Comparison of ENCODE assay signal across 21 cellular contexts in genomic region chr4:151660676-151661075, GRCh38.
"Had no signal": no experiment of that assay in that cellular context is flagged by ENCODE, and none has a peak within 500 bp of the region (broad histone marks: within the 10 kb centered on the region; RNA-seq: fewer than 3 reads in every experiment).

No MANE protein-coding gene starts in this region.

- H3K27ac ChIP-seq: heart right ventricle, left ventricle myocardium inferior, lower lobe of right lung, right atrium auricular region, thoracic aorta had no signal

- H3K4me3 Mint-ChIP-seq: dendritic cell treated with granulocyte-macrophage colony-stimulating factor and Interleukin-4, amounts not matched to agents 40 ng/mL and 50 ng/mL, for 4 days; memory B cell; mesothelial cell of epicardium; natural killer cell; neural crest cell; stimulated activated naive B cell treated with anti-CD40 and anti-IgM and Interleukin-4, amounts not matched to agents 10 μg/mL and 1 μg/mL and 100 μg/mL, for 72 hours; stimulated activated naive CD8-positive, alpha-beta T cell treated with anti-CD3 and anti-CD28 coated beads, Interleukin-15, amount 100 ng/mL, for 72 hours; type B pancreatic cell had no signal

- DNase-seq: erythroblast; foreskin melanocyte; heart right ventricle; islet precursor cell; left cardiac atrium; left ventricle myocardium inferior; lower lobe of right lung; natural killer cell; sigmoid colon; stimulated activated CD4-positive, alpha-beta T cell treated with anti-CD3 and anti-CD28 coated beads, Interleukin-2, amount 100 ng/mL, for 24 hours; stimulated activated CD4-positive, alpha-beta T cell treated with anti-CD3 and anti-CD28 coated beads, Interleukin-4, amount 100 ng/mL, for 4 hours; stimulated activated naive B cell treated with anti-CD40 and anti-IgM and Interleukin-4, amounts not matched to agents 10 μg/mL and 1 μg/mL and 100 μg/mL, for 72 hours; stimulated activated naive CD8-positive, alpha-beta T cell treated with anti-CD3 and anti-CD28 coated beads, Interleukin-15, amount 100 ng/mL, for 72 hours had no signal

- ATAC-seq: heart right ventricle; left cardiac atrium; lower lobe of right lung; natural killer cell; stimulated activated naive B cell treated with anti-CD40 and anti-IgM and Interleukin-4, amounts not matched to agents 10 μg/mL and 1 μg/mL and 100 μg/mL, for 72 hours; stimulated activated naive CD8-positive, alpha-beta T cell treated with anti-CD3 and anti-CD28 coated beads, Interleukin-15, amount 100 ng/mL, for 72 hours had no signal

- H3K4me1 Mint-ChIP-seq: memory B cell; natural killer cell; stimulated activated naive B cell treated with anti-CD40 and anti-IgM and Interleukin-4, amounts not matched to agents 10 μg/mL and 1 μg/mL and 100 μg/mL, for 72 hours had no signal

- H3K36me3 Mint-ChIP-seq: memory B cell; natural killer cell; stimulated activated naive B cell treated with anti-CD40 and anti-IgM and Interleukin-4, amounts not matched to agents 10 μg/mL and 1 μg/mL and 100 μg/mL, for 72 hours had no signal

- H3K9me3 Mint-ChIP-seq: dendritic cell treated with granulocyte-macrophage colony-stimulating factor and Interleukin-4, amounts not matched to agents 40 ng/mL and 50 ng/mL, for 4 days; memory B cell; mesothelial cell of epicardium; natural killer cell; neural crest cell; stimulated activated naive B cell treated with anti-CD40 and anti-IgM and Interleukin-4, amounts not matched to agents 10 μg/mL and 1 μg/mL and 100 μg/mL, for 72 hours; stimulated activated naive CD8-positive, alpha-beta T cell treated with anti-CD3 and anti-CD28 coated beads, Interleukin-15, amount 100 ng/mL, for 72 hours; type B pancreatic cell had no signal

- H3K27me3 Mint-ChIP-seq: memory B cell; stimulated activated naive B cell treated with anti-CD40 and anti-IgM and Interleukin-4, amounts not matched to agents 10 μg/mL and 1 μg/mL and 100 μg/mL, for 72 hours; stimulated activated naive CD8-positive, alpha-beta T cell treated with anti-CD3 and anti-CD28 coated beads, Interleukin-15, amount 100 ng/mL, for 72 hours; type B pancreatic cell had no signal

- H3K27ac Mint-ChIP-seq: dendritic cell treated with granulocyte-macrophage colony-stimulating factor and Interleukin-4, amounts not matched to agents 40 ng/mL and 50 ng/mL, for 4 days; memory B cell; mesothelial cell of epicardium; natural killer cell; stimulated activated naive B cell treated with anti-CD40 and anti-IgM and Interleukin-4, amounts not matched to agents 10 μg/mL and 1 μg/mL and 100 μg/mL, for 72 hours; type B pancreatic cell had no signal

- H3K4me3 ChIP-seq: heart right ventricle, left ventricle myocardium inferior, lower lobe of right lung, right atrium auricular region, sigmoid colon, skin epidermis, thoracic aorta had no signal

- H3K36me3 ChIP-seq: sigmoid colon, thoracic aorta had no signal

- H3K4me1 ChIP-seq: left ventricle myocardium inferior, lower lobe of right lung, right atrium auricular region had no signal

- H3K9me3 ChIP-seq: heart right ventricle, left ventricle myocardium inferior, lower lobe of right lung, right atrium auricular region, sigmoid colon, thoracic aorta had no signal

- H3K27me3 ChIP-seq: heart right ventricle, right atrium auricular region, sigmoid colon had no signal
